Comparison of ENCODE assay signal across 2 cellular contexts in the genomic region with DNA sequence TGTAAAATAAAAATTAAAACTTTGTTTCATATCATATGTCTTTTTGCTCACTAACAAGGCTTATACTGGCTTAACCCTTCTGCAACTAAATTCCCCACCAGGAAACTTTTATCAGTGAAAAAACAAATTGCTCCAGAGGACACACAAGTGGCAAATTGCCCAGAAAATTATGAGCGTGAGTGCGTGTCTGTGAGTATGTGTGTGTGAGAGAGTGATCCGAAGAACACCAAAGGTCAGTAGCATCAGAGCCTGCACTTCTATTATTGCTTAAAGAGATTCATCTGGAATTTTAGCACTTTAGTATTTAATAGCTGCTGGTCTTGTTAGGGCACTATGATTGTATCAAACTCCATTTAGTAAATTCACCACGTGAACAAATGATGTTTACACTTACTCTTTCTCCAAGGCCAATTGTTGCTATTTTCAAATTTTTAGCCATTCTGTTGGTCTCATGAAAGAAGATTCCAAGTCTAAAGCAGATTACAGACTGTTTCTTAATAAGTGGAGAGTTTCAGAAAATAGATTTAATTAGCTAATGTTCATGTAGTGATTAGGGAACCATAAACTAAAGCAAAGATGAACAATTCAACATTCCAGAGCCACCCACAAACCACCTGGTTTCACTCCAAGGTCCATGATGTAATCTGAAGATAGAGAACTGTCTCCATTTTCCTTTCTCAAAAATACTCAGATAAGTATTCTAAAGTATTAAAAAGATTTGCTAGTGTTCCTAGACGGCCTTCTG.
TF ChIP-seq lines count a peak whose summit lies in the region.

No MANE protein-coding gene starts in this region.

TF ChIP-seq in liver, 16 proteins besides CTCF, POLR2A, EP300 and RAD21:
- TF ChIP-seq EGR1 (IDR thresholded peaks at IDR 0.05; ENCODE audit: low read depth in 2 of 2) (no peak), FOXA2 (IDR thresholded peaks at IDR 0.05) (no peak), JUND (IDR thresholded peaks at IDR 0.05) (no peak), NR2F2 (IDR thresholded peaks at IDR 0.05) (peak; percentile 39), HNF4G (IDR thresholded peaks at IDR 0.05) (no peak), TAF1 (conservative IDR thresholded peaks at IDR 0.05) (no peak)
- TF ChIP-seq, protein P1, sequence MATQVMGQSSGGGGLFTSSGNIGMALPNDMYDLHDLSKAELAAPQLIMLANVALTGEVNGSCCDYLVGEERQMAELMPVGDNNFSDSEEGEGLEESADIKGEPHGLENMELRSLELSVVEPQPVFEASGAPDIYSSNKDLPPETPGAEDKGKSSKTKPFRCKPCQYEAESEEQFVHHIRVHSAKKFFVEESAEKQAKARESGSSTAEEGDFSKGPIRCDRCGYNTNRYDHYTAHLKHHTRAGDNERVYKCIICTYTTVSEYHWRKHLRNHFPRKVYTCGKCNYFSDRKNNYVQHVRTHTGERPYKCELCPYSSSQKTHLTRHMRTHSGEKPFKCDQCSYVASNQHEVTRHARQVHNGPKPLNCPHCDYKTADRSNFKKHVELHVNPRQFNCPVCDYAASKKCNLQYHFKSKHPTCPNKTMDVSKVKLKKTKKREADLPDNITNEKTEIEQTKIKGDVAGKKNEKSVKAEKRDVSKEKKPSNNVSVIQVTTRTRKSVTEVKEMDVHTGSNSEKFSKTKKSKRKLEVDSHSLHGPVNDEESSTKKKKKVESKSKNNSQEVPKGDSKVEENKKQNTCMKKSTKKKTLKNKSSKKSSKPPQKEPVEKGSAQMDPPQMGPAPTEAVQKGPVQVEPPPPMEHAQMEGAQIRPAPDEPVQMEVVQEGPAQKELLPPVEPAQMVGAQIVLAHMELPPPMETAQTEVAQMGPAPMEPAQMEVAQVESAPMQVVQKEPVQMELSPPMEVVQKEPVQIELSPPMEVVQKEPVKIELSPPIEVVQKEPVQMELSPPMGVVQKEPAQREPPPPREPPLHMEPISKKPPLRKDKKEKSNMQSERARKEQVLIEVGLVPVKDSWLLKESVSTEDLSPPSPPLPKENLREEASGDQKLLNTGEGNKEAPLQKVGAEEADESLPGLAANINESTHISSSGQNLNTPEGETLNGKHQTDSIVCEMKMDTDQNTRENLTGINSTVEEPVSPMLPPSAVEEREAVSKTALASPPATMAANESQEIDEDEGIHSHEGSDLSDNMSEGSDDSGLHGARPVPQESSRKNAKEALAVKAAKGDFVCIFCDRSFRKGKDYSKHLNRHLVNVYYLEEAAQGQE (IDR thresholded peaks at IDR 0.05): no peak
- TF ChIP-seq, protein P2, sequence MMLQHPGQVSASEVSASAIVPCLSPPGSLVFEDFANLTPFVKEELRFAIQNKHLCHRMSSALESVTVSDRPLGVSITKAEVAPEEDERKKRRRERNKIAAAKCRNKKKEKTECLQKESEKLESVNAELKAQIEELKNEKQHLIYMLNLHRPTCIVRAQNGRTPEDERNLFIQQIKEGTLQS (IDR thresholded peaks at IDR 0.05): no peak
TF ChIP-seq in liver: peak in this region for 1.

TF ChIP-seq in HepG2, 621 proteins besides CTCF, POLR2A, EP300 and RAD21:
- TF ChIP-seq, protein P3, sequence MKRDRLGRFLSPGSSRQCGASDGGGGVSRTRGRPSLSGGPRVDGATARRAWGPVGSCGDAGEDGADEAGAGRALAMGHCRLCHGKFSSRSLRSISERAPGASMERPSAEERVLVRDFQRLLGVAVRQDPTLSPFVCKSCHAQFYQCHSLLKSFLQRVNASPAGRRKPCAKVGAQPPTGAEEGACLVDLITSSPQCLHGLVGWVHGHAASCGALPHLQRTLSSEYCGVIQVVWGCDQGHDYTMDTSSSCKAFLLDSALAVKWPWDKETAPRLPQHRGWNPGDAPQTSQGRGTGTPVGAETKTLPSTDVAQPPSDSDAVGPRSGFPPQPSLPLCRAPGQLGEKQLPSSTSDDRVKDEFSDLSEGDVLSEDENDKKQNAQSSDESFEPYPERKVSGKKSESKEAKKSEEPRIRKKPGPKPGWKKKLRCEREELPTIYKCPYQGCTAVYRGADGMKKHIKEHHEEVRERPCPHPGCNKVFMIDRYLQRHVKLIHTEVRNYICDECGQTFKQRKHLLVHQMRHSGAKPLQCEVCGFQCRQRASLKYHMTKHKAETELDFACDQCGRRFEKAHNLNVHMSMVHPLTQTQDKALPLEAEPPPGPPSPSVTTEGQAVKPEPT (CRISPR knock-in tag; IDR thresholded peaks at IDR 0.05; ENCODE audit: low read depth): no peak
- TF ChIP-seq RARG (CRISPR knock-in tag; IDR thresholded peaks at IDR 0.05; ENCODE audit: low read depth) (no peak), ATRX (CRISPR knock-in tag; IDR thresholded peaks at IDR 0.05; ENCODE audit: borderline replicate concordance) (no peak), STAT5B (CRISPR knock-in tag; IDR thresholded peaks at IDR 0.05) (no peak)
- TF ChIP-seq, protein P4, sequence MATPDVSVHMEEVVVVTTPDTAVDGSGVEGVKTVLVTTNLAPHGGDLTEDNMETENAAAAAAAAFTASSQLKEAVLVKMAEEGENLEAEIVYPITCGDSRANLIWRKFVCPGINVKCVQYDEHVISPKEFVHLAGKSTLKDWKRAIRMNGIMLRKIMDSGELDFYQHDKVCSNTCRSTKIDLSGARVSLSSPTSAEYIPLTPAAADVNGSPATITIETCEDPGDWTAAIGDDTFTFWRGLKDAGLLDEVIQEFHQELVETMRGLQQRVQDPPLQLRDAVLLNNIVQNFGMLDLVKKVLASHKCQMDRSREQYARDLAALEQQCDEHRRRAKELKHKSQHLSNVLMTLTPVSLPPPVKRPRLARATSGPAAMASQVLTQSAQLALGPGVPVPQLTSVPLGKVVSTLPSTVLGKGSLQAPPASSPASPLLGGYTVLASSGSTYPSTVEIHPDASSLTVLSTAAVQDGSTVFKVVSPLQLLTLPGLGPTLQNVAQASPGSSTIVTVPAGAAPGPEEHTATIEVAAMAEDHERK (CRISPR knock-in tag; IDR thresholded peaks at IDR 0.05; ENCODE audit: low read depth): no peak
- TF ChIP-seq, protein P5, sequence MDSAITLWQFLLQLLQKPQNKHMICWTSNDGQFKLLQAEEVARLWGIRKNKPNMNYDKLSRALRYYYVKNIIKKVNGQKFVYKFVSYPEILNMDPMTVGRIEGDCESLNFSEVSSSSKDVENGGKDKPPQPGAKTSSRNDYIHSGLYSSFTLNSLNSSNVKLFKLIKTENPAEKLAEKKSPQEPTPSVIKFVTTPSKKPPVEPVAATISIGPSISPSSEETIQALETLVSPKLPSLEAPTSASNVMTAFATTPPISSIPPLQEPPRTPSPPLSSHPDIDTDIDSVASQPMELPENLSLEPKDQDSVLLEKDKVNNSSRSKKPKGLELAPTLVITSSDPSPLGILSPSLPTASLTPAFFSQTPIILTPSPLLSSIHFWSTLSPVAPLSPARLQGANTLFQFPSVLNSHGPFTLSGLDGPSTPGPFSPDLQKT (CRISPR knock-in tag; IDR thresholded peaks at IDR 0.05; ENCODE audit: borderline replicate concordance): no peak
